Comparison of ENCODE assay signal across 15 cellular contexts in genomic region chr12:104280111-104280510, GRCh38. TPM values are rescaled to one million over a fixed set of nuclear protein-coding genes. Genes with fewer than 3 reads are reported as not detected.
DNase-seq lines count a peak whose midpoint lies in the region; ATAC-seq and TF ChIP-seq lines count a peak whose summit lies in the region.
"Had no signal": no experiment of that assay in that cellular context is flagged by ENCODE, and none has a peak within 500 bp of the region (broad histone marks: within the 10 kb centered on the region; RNA-seq: fewer than 3 reads in every experiment).

No MANE protein-coding gene starts in this region.

- no peaks in the 10 kb centered on the region for H3K36me3 ChIP-seq in mammary epithelial cell (ENCODE audit: insufficient read depth, low read length)
- H3K36me3 ChIP-seq in breast epithelium = no peaks in the 10 kb centered on the region
- H3K36me3 ChIP-seq in SJSA1 = peaks cover 4% of the 10 kb centered on the region; the same call in 1 of the 2 replicates
- H3K36me3 ChIP-seq: upper lobe of right lung, WERI-Rb-1 had no signal

- intact Hi-C loops in mammary epithelial cell (cut with micrococcal nuclease) = no loop called here
- intact Hi-C loops in breast epithelium (cut with DNase I; ENCODE audit: low total_unique reads) = no loop called here

- dilution Hi-C loops in mammary epithelial cell (cut with HindIII; ENCODE audit: low sequenced_read_pairs) = no loop called here

- ATAC-seq in HG03095 (IDR thresholded peaks at IDR 0.05; ENCODE audit: unreplicated experiment) = no peak
- no peak for ATAC-seq in HG02798 (IDR thresholded peaks at IDR 0.05; ENCODE audit: poor library complexity, unreplicated experiment)
- ATAC-seq: upper lobe of right lung had no signal

- H3K9ac ChIP-seq in mammary epithelial cell (ENCODE audit: insufficient read depth, low read length) = peak overlapping the region; percentile 9

- H3K4me3 ChIP-seq in mammary epithelial cell (replicated peaks in 1 of 3; ENCODE audit: insufficient read depth in 1 of 3, low read depth in 2 of 3, low read length in 3 of 3) = no peak overlapping the region
- H3K4me3 ChIP-seq in breast epithelium = no peak overlapping the region
- H3K4me3 ChIP-seq in SJSA1 = peak overlapping the region; percentile 10
- H3K4me3 ChIP-seq in fibroblast of pulmonary artery (replicated peaks; ENCODE audit: low read depth, low read length) = peak overlapping the region; percentile 18
- H3K4me3 ChIP-seq: upper lobe of right lung had no signal

- H3K27me3 ChIP-seq in mammary epithelial cell (ENCODE audit: insufficient read depth, low read length) (no peaks in the 10 kb centered on the region), breast epithelium (no peaks in the 10 kb centered on the region), SJSA1 (replicated peaks) (no peaks in the 10 kb centered on the region)
- H3K27me3 ChIP-seq: upper lobe of right lung had no signal

- H3K9me3 ChIP-seq in mammary epithelial cell (replicated peaks; ENCODE audit: insufficient read depth, low read length) (no peaks in the 10 kb centered on the region), breast epithelium (no peaks in the 10 kb centered on the region), SJSA1 (replicated peaks) (no peaks in the 10 kb centered on the region)
- H3K9me3 ChIP-seq: upper lobe of right lung had no signal

- no peak for TF ChIP-seq POLR2A in breast epithelium (IDR thresholded peaks at IDR 0.05)

- BruUV-seq in mammary epithelial cell (replicated peaks; lab: Mats Ljungman, UMichigan) = no TSS peak

- H3K4me2 ChIP-seq in mammary epithelial cell (ENCODE audit: insufficient read depth, low read depth, low read length) = peak overlapping the region; percentile 43

- no peak for TF ChIP-seq CTCF in mammary epithelial cell (conservative IDR thresholded peaks at IDR 0.05 in 1 of 2, IDR thresholded peaks at IDR 0.05 in 1 of 2; ENCODE audit: extremely low read depth in 1 of 2, insufficient read depth in 1 of 2, low read depth in 1 of 2, low read length in 2 of 2)
- TF ChIP-seq CTCF in breast epithelium (IDR thresholded peaks at IDR 0.05) = no peak
- no peak for TF ChIP-seq CTCF in fibroblast of pulmonary artery (IDR thresholded peaks at IDR 0.05; ENCODE audit: low read length, missing control alignments)

- 100% methylated on average over 1 of the region's 1 CpG for WGBS in mammary epithelial cell (ENCODE audit: low coverage, missing lambda C conversion rate)

- H3K4me1 ChIP-seq in mammary epithelial cell (ENCODE audit: insufficient read depth, low read length) (peaks cover 38% of the 10 kb centered on the region), breast epithelium (no peaks in the 10 kb centered on the region), SJSA1 (replicated peaks) (peaks cover 68% of the 10 kb centered on the region)

- H4K20me1 ChIP-seq in mammary epithelial cell (ENCODE audit: insufficient read depth, low read length) = no peaks in the 10 kb centered on the region

- DNase-seq in mammary epithelial cell (no peak), breast epithelium (ENCODE audit: low spot score in 2 of 2) (no peak), SJSA1 (ENCODE audit: low read depth in 1 of 2, low spot score in 2 of 2) (no peak), fibroblast of pulmonary artery (ENCODE audit: low read depth) (no peak), GF-D8 (lab: John Stamatoyannopoulos, UW) (no peak), DMS 273 (lab: John Stamatoyannopoulos, UW; ENCODE audit: unreplicated experiment) (no peak)
- DNase-seq: anterior cingulate cortex; cortex of kidney; NCI-H1417 treated with DMSO at 0.1 percent for 48 hours; NCI-H2227 treated with DMSO at 0.1 percent for 48 hours; stimulated activated naive CD4-positive, alpha-beta T cell treated with Interleukin-2 at 50 U/mL for 16 hours; upper lobe of right lung; WERI-Rb-1 had no signal

- CTCF ChIA-PET in mammary epithelial cell (lab: Charles Lee; ENCODE audit: low non-redundant PET) = interaction anchor here (0.6 kb wide), 1 partner anchor 64 kb away, joined by 4 read pairs; no protein-coding TSS in a partner anchor

- H3K79me2 ChIP-seq in mammary epithelial cell (ENCODE audit: insufficient read depth, low read length) = no peaks in the 10 kb centered on the region

- peak overlapping the region; percentile 55 for H3K27ac ChIP-seq in mammary epithelial cell (ENCODE audit: insufficient read depth, low read depth, low read length)
- no peak overlapping the region for H3K27ac ChIP-seq in breast epithelium
- peak overlapping the region; percentile 92 for H3K27ac ChIP-seq in SJSA1
- H3K27ac ChIP-seq: upper lobe of right lung, WERI-Rb-1 had no signal

- in situ Hi-C loops in mammary epithelial cell (cut with MboI; ENCODE audit: low sequenced_read_pairs in 2 of 2) = loop anchor here in 1 of 2 donors (5.0 kb wide), 1 partner anchor 58 kb away; no protein-coding TSS in a partner anchor

- H2AFZ ChIP-seq in mammary epithelial cell (ENCODE audit: low read depth, low read length) = peak overlapping the region; percentile 4

RNA-seq across cellular contexts. Expression of gene EID3, which starts 23.4 kb away (rescaled TPM):
- total RNA-seq in mammary epithelial cell = 1 to 10 TPM; 5.3 to 6.3 TPM
- 0.95 TPM for polyA plus RNA-seq in mammary epithelial cell
- not detected for polyA minus RNA-seq in mammary epithelial cell
- total RNA-seq in breast epithelium = 10 to 100 TPM in 2 of 3 donors, 1 to 10 TPM in 1; 6.7 to 13.3 (median 12.1) TPM
- total RNA-seq in SJSA1 (2014; rRNA removed; shearing (Covaris generic)) = 2.1 and 4.8 TPM in 2 replicates

Comparison
In these comparisons a context has a peak if more than half of its experiments do, and no peak if none do; other contexts are left out.
1. H3K27ac ChIP-seq: peak in mammary epithelial cell (single experiment) and SJSA1 (single experiment); none in breast epithelium (0 of 2).
2. H3K4me3 ChIP-seq: peak in SJSA1 (single experiment) and fibroblast of pulmonary artery (single experiment); none in mammary epithelial cell (0 of 3) and breast epithelium (0 of 3).